ENCODE assay signal across 8 cellular contexts in genomic region chr4:121824171-121824527, GRCh38. TPM values are rescaled to one million over a fixed set of nuclear protein-coding genes. Genes with fewer than 3 reads are reported as not detected.
A peak's percentile ranks its signal among the peaks of the same experiment; 100 is the strongest.
DNase-seq lines count a peak whose midpoint lies in the region; ATAC-seq, FAIRE-seq and TF ChIP-seq lines count a peak whose summit lies in the region.

No MANE protein-coding gene starts in this region.

- H2BK20ac ChIP-seq in H1 (ENCODE audit: low read length), result no peak overlapping the region

- H3K14ac ChIP-seq in H1 (ENCODE audit: insufficient read length), result no peak overlapping the region

- peak overlapping the region; percentile 83 for H4K5ac ChIP-seq in H1 (ENCODE audit: insufficient read length, low read depth, low read length)

- ATAC-seq in pancreas (peak in 2 of 4 donors; percentile 7 to 9), GM21825 (IDR thresholded peaks at IDR 0.05; ENCODE audit: unreplicated experiment) (no peak), GM21737 (IDR thresholded peaks at IDR 0.05; ENCODE audit: unreplicated experiment) (no peak)

- no peak for TF ChIP-seq RAD21 in H1 (IDR thresholded peaks at IDR 0.05 in 1 of 2, conservative IDR thresholded peaks at IDR 0.05 in 1 of 2; ENCODE audit: low read depth in 2 of 2, low read length in 2 of 2)

- peak overlapping the region; percentile 95 for H3K27ac ChIP-seq in KOPT-K1 (ENCODE audit: low read depth, low read length, poor library complexity, severe bottlenecking)
- H3K27ac ChIP-seq in H1 (ENCODE audit: low read depth, low read length), result peak overlapping the region; percentile 5; the same call in 1 of the 2 replicates
- peak overlapping the region in 3 of 4 donors; percentile 16 to 62 (median 60) for H3K27ac ChIP-seq in pancreas

- H3K4me1 ChIP-seq in H1 (replicated peaks in 1 of 4; ENCODE audit: control insufficient read depth in 3 of 4, insufficient read depth in 4 of 4, low read length in 3 of 4), result no peaks in the 10 kb centered on the region; a peak in 2 of 7 replicates
- H3K4me1 ChIP-seq in pancreas, result peaks cover 0 to 8% (median 0%) of the 10 kb centered on the region in 3 donors

- no peak overlapping the region for H2BK15ac ChIP-seq in H1 (ENCODE audit: low read length)

- H4K20me1 ChIP-seq in H1 (replicated peaks in 1 of 2; ENCODE audit: control insufficient read depth in 1 of 2, insufficient read depth in 2 of 2, low read length in 2 of 2), result no peaks in the 10 kb centered on the region

- no peaks in the 10 kb centered on the region for H3K23me2 ChIP-seq in H1 (ENCODE audit: low read depth, low read length)

- 17% methylated on average over 8 of the region's 8 CpGs; no CpG with 5 or more reads in 1 of the 2 experiments for WGBS in H1 (ENCODE audit: extremely low coverage in 1 of 2, insufficient coverage in 1 of 2, insufficient read length in 1 of 2, insufficient replicate concordance in 2 of 2, low coverage in 1 of 2, low lambda C conversion rate in 2 of 2, missing lambda C conversion rate in 1 of 2), 2 experiments
- WGBS in pancreas, 2 donors, result 2% methylated on average over 8 of the region's 8 CpGs

- H2BK12ac ChIP-seq in H1 (ENCODE audit: low read depth, low read length), result no peak overlapping the region

- H2BK120ac ChIP-seq in H1 (replicated peaks; ENCODE audit: low read depth, low read length), result no peak overlapping the region

- no peak overlapping the region for H2BK5ac ChIP-seq in H1 (ENCODE audit: low read depth, low read length)

- H3K9ac ChIP-seq in H1 (replicated peaks in 1 of 4; ENCODE audit: extremely low read depth in 1 of 4, low read depth in 3 of 4, low read length in 3 of 4), result peak overlapping the region; percentile 56 to 84 (median 66); a peak in 6 of 7 replicates

- no peak overlapping the region for H3K23ac ChIP-seq in H1 (ENCODE audit: insufficient read length)

- H3K79me1 ChIP-seq in H1 (ENCODE audit: low read depth, low read length), result no peaks in the 10 kb centered on the region; the same call in 1 of the 2 replicates

- H3K4ac ChIP-seq in H1 (replicated peaks; ENCODE audit: insufficient read length, low read depth, low read length), result no peak overlapping the region

- H3K79me2 ChIP-seq in H1 (ENCODE audit: control insufficient read depth in 1 of 2, insufficient read depth in 2 of 2, low read length in 2 of 2), result peaks cover 5 to 28% of the 10 kb centered on the region in 2 experiments; a peak in 3 of 4 replicates

- H3K56ac ChIP-seq in H1 (replicated peaks; ENCODE audit: insufficient read length, low read depth, low read length), result no peak overlapping the region

- FAIRE-seq in H1 (lab: Jason Lieb, UNC) (no peak), pancreas (lab: Jason Lieb, UNC) (no peak)

- POLR2A ChIA-PET in H1 (lab: Charles Lee; ENCODE audit: partially characterized antibody), result interaction anchor here (0.6 to 12.6 kb wide), 10 partner anchors 8 to 62 kb away, joined by 3 to 246 read pairs (median 4); partner anchors contain the start of gene EXOSC9

- H3K36me3 ChIP-seq in KOPT-K1 (ENCODE audit: insufficient read depth, low read length) (peaks cover 58% of the 10 kb centered on the region), H1 (ENCODE audit: control insufficient read depth in 2 of 4, insufficient read depth in 4 of 4, low read length in 3 of 4) (peaks cover 16 to 29% (median 21%) of the 10 kb centered on the region in 4 experiments), pancreas (peaks cover 0 to 6% (median 0%) of the 10 kb centered on the region in 3 donors)

- no peak for TF ChIP-seq POLR2A in H1 (IDR thresholded peaks at IDR 0.05; ENCODE audit: control extremely low read depth in 1 of 2, low read depth in 2 of 2, low read length in 2 of 2)

- CTCF ChIA-PET in H1 (lab: Charles Lee; ENCODE audit: partially characterized antibody), result interaction anchor here (0.6 to 1.2 kb wide), 3 partner anchors 10 to 76 kb away, joined by 3 read pairs; partner anchors contain the start of gene SMIM43

- peak overlapping the region; percentile 54 for H2AFZ ChIP-seq in H1 (ENCODE audit: low read length)

- H4K8ac ChIP-seq in H1 (ENCODE audit: extremely low read depth, insufficient read depth, low read length), result no peak overlapping the region

- H2AK5ac ChIP-seq in H1 (ENCODE audit: low read depth, low read length), result no peak overlapping the region

- H4K91ac ChIP-seq in H1 (replicated peaks; ENCODE audit: insufficient read length, low read length), result no peak overlapping the region

- peak overlapping the region; percentile 55 to 60 for H3K4me2 ChIP-seq in H1 (ENCODE audit: insufficient read depth in 1 of 2, low read depth in 2 of 2, low read length in 2 of 2)

- peak overlapping the region; percentile 70 for H3K4me3 ChIP-seq in GM12865 (ENCODE audit: low read depth, low read length)
- H3K4me3 ChIP-seq in H1 (ENCODE audit: extremely low read depth in 1 of 4, insufficient read depth in 2 of 4, low read depth in 3 of 4, low read length in 4 of 4), result peak overlapping the region; percentile 72 to 100 (median 98)
- H3K4me3 ChIP-seq in pancreas, result peak overlapping the region; percentile 20 to 79 (median 60)

- no peak for TF ChIP-seq CTCF in GM12865 (IDR thresholded peaks at IDR 0.05; ENCODE audit: insufficient read depth, low read depth, low read length, missing control alignments)
- no peak for TF ChIP-seq CTCF in H1 (IDR thresholded peaks at IDR 0.05; ENCODE audit: control extremely low read depth in 1 of 3, insufficient read depth in 1 of 3, low read depth in 1 of 3, low read length in 3 of 3)
- TF ChIP-seq CTCF in pancreas (IDR thresholded peaks at IDR 0.05), result no peak

- DNase-seq in GM12865 (ENCODE audit: low read depth) (no peak), H1 (ENCODE audit: low read depth in 1 of 2, low spot score in 2 of 2) (no peak), pancreas (no peak), NCI-H510A (lab: John Stamatoyannopoulos, UW) (no peak), epidermal melanocyte (ENCODE audit: insufficient read length, low spot score) (no peak)

- no peak for TF ChIP-seq EP300 in H1 (IDR thresholded peaks at IDR 0.05; ENCODE audit: borderline replicate concordance in 1 of 2, low read depth in 2 of 2, low read length in 2 of 2)

- H3K9me3 ChIP-seq in KOPT-K1 (ENCODE audit: insufficient read depth, low read length, poor library complexity, severe bottlenecking) (no peaks in the 10 kb centered on the region), H1 (ENCODE audit: insufficient read depth in 2 of 2, low read depth in 1 of 2, low read length in 1 of 2) (no peaks in the 10 kb centered on the region), pancreas (no peaks in the 10 kb centered on the region)

- H3K27me3 ChIP-seq in H1 (replicated peaks in 1 of 4; ENCODE audit: control insufficient read depth in 3 of 4, extremely low read depth in 1 of 4, insufficient read depth in 3 of 4, low read length in 3 of 4) (no peaks in the 10 kb centered on the region), pancreas (no peaks in the 10 kb centered on the region)

- intact Hi-C loops in pancreas (cut with DNase I), result no loop called here

- no peak overlapping the region for H3K18ac ChIP-seq in H1 (ENCODE audit: extremely low read depth, low read length)

RNA-seq across cellular contexts. Expression of gene CCNA2, which starts 0.5 kb away (rescaled TPM):
- total RNA-seq in H1 (2021; fragmentation: NEBNext Ultra II Directional; extraction: Animal tissue kit (Norgen Biotek cat#: 25700)), result 95.1 and 98.6 TPM in 2 replicates
- polyA plus RNA-seq in H1 (2011; rRNA removed) (39.0 and 42.1 TPM in 2 replicates), pancreas (under 1 TPM; 0.72 to 0.82 TPM)
- 56.9 TPM for polyA plus RNA-seq in H1 (2011; cell fraction: cytosol; rRNA removed)
- 25.0 TPM for polyA plus RNA-seq in H1 (2011; cell fraction: nucleus; rRNA removed)
- polyA plus RNA-seq in H1 (2012, experiment 1 of 2), result 39.5 to 58.0 TPM (median 49.2 TPM) in 4 replicates
- polyA plus RNA-seq in H1 (2012, experiment 2 of 2), result 9.2 TPM
- 65.0 TPM for polyA plus RNA-seq in H1 (2013, experiment 1 of 2)
- polyA plus RNA-seq in H1 (2013, experiment 2 of 2), result 65.7 TPM
- polyA minus RNA-seq in H1 (2011; rRNA and poly(A)+ RNA removed), result 47.5 and 80.3 TPM in 2 replicates
- 51.3 TPM for polyA minus RNA-seq in H1 (2011; cell fraction: cytosol; rRNA and poly(A)+ RNA removed)
- polyA minus RNA-seq in H1 (2011; cell fraction: nucleus; rRNA and poly(A)+ RNA removed), result 38.2 TPM
- total RNA-seq in pancreas, result 1 to 10 TPM in 1 of 6 donors, under 1 TPM in 5; 0.19 to 1.5 (median 0.42) TPM

RNA-seq across cellular contexts. Expression of gene EXOSC9, which starts 23.0 kb away (rescaled TPM):
- total RNA-seq in H1 (2021; fragmentation: NEBNext Ultra II Directional; extraction: Animal tissue kit (Norgen Biotek cat#: 25700)), result 53.4 and 54.9 TPM in 2 replicates
- 16.7 and 33.2 TPM in 2 replicates for polyA plus RNA-seq in H1 (2011; rRNA removed)
- 45.7 TPM for polyA plus RNA-seq in H1 (2011; cell fraction: cytosol; rRNA removed)
- polyA plus RNA-seq in H1 (2011; cell fraction: nucleus; rRNA removed), result 16.4 TPM
- 49.3 to 73.9 TPM (median 53.7 TPM) in 4 replicates for polyA plus RNA-seq in H1 (2012, experiment 1 of 2)
- polyA plus RNA-seq in H1 (2012, experiment 2 of 2), result 4.9 TPM
- 58.5 TPM for polyA plus RNA-seq in H1 (2013, experiment 1 of 2)
- polyA plus RNA-seq in H1 (2013, experiment 2 of 2), result 56.6 TPM
- 72.1 and 104 TPM in 2 replicates for polyA minus RNA-seq in H1 (2011; rRNA and poly(A)+ RNA removed)
- 27.0 TPM for polyA minus RNA-seq in H1 (2011; cell fraction: cytosol; rRNA and poly(A)+ RNA removed)
- polyA minus RNA-seq in H1 (2011; cell fraction: nucleus; rRNA and poly(A)+ RNA removed), result 66.6 TPM
- total RNA-seq in pancreas, result 1 to 10 TPM; 6.3 to 8.5 (median 7.6) TPM
- polyA plus RNA-seq in pancreas, result 10 to 100 TPM in 1 of 2 donors, 1 to 10 TPM in 1; 8.0 to 15.9 TPM

RNA-seq across cellular contexts. Expression of gene BBS7, which starts 46.1 kb away (rescaled TPM):
- total RNA-seq in H1 (2021; fragmentation: NEBNext Ultra II Directional; extraction: Animal tissue kit (Norgen Biotek cat#: 25700)), result 20.5 and 21.5 TPM in 2 replicates
- polyA plus RNA-seq in H1 (2011; rRNA removed) (16.6 and 19.2 TPM in 2 replicates), pancreas (1 to 10 TPM; 3.0 to 4.2 TPM)
- 19.9 TPM for polyA plus RNA-seq in H1 (2011; cell fraction: cytosol; rRNA removed)
- 8.7 TPM for polyA plus RNA-seq in H1 (2011; cell fraction: nucleus; rRNA removed)
- 13.9 to 20.6 TPM (median 15.5 TPM) in 4 replicates for polyA plus RNA-seq in H1 (2012, experiment 1 of 2)
- 7.1 TPM for polyA plus RNA-seq in H1 (2012, experiment 2 of 2)
- polyA plus RNA-seq in H1 (2013, experiment 1 of 2), result 21.5 TPM
- 22.1 TPM for polyA plus RNA-seq in H1 (2013, experiment 2 of 2)
- polyA minus RNA-seq in H1 (2011; rRNA and poly(A)+ RNA removed), result 9.3 and 11.9 TPM in 2 replicates
- 9.0 TPM for polyA minus RNA-seq in H1 (2011; cell fraction: cytosol; rRNA and poly(A)+ RNA removed)
- 16.2 TPM for polyA minus RNA-seq in H1 (2011; cell fraction: nucleus; rRNA and poly(A)+ RNA removed)
- 1 to 10 TPM; 3.4 to 5.7 (median 4.3) TPM for total RNA-seq in pancreas

RNA-seq across cellular contexts. Expression of gene SMIM43, which starts 59.2 kb away (rescaled TPM):
- total RNA-seq in H1 (2021; fragmentation: NEBNext Ultra II Directional; extraction: Animal tissue kit (Norgen Biotek cat#: 25700)), result 0.50 TPM in 1 of 2 replicates, not detected in the other
- polyA plus RNA-seq in H1 (2011; rRNA removed) (0.41 and 0.94 TPM in 2 replicates), pancreas (under 1 TPM in 1 of 2 donors, not detected in 1; 0.07 TPM)
- polyA plus RNA-seq in H1 (2011; cell fraction: cytosol; rRNA removed), result 0.97 TPM
- polyA plus RNA-seq in H1 (2011; cell fraction: nucleus; rRNA removed), result 0.77 TPM
- polyA plus RNA-seq in H1 (2012, experiment 1 of 2), result 0.72 to 0.98 TPM (median 0.88 TPM) in 4 replicates
- polyA plus RNA-seq in H1 (2012, experiment 2 of 2), result 0.22 TPM
- 0.32 TPM for polyA plus RNA-seq in H1 (2013, experiment 1 of 2)
- 0.33 TPM for polyA plus RNA-seq in H1 (2013, experiment 2 of 2)
- polyA minus RNA-seq in H1 (2011; rRNA and poly(A)+ RNA removed), result 0.22 and 2.5 TPM in 2 replicates
- 1.2 TPM for polyA minus RNA-seq in H1 (2011; cell fraction: cytosol; rRNA and poly(A)+ RNA removed)
- polyA minus RNA-seq in H1 (2011; cell fraction: nucleus; rRNA and poly(A)+ RNA removed), result 0.40 TPM
- total RNA-seq in pancreas, result not detected

Comparison
In these comparisons a context has a peak if more than half of its experiments do, and no peak if none do; other contexts are left out.
1. H3K27ac ChIP-seq: peak in every context shown above with its lines; median percentile 95 in KOPT-K1; 60 in pancreas; 5 in H1.
2. RNA of gene CCNA2, which starts 0.5 kb away (total RNA-seq): 95.1 to 98.6 TPM in H1; 0.19 to 1.5 TPM in pancreas; every median in the first group is over 10 times any median in the second.
3. Peak in every context shown above with its lines, with median percentiles within 50 percentile points of each other: H3K4me3 ChIP-seq.